Comparison of ENCODE assay signal across 8 cellular contexts in genomic region chr2:173990970-173991819, GRCh38. TPM values are rescaled to one million over a fixed set of nuclear protein-coding genes. Genes with fewer than 3 reads are reported as not detected.
DNase-seq lines count a peak whose midpoint lies in the region; ATAC-seq, FAIRE-seq and TF ChIP-seq lines count a peak whose summit lies in the region.

No MANE protein-coding gene starts in this region.

- H3K36me3 ChIP-seq in esophagus (ENCODE audit: control insufficient read depth in 2 of 2, insufficient read depth in 2 of 2, low read length in 1 of 2): no peaks in the 10 kb centered on the region
- H3K36me3 ChIP-seq in pancreas: no peaks in the 10 kb centered on the region

- H3K4me3 ChIP-seq in AG10803 (ENCODE audit: low read length): peak overlapping the region; percentile 17; the same call in 1 of the 2 replicates
- H3K4me3 ChIP-seq in esophagus (ENCODE audit: low read depth in 1 of 2, low read length in 2 of 2): no peak overlapping the region
- H3K4me3 ChIP-seq in pancreas: no peak overlapping the region

- 13 to 25% methylated on average over 13 of the region's 13 CpGs for WGBS in esophagus, 2 donors
- 19 to 21% methylated on average over 13 of the region's 13 CpGs for WGBS in pancreas, 2 donors

- no peak for FAIRE-seq in pancreas (lab: Jason Lieb, UNC)

- H3K9me3 ChIP-seq in esophagus (ENCODE audit: control insufficient read depth in 2 of 2, insufficient read depth in 1 of 2, low read depth in 1 of 2, low read length in 1 of 2) (no peaks in the 10 kb centered on the region), pancreas (no peaks in the 10 kb centered on the region)

- intact Hi-C loops in pancreas (cut with DNase I): no loop called here

- H3K27me3 ChIP-seq in esophagus (ENCODE audit: control insufficient read depth in 1 of 2, insufficient read depth in 2 of 2, low read length in 2 of 2): no peaks in the 10 kb centered on the region
- H3K27me3 ChIP-seq in pancreas: no peaks in the 10 kb centered on the region

- TF ChIP-seq CTCF in AG10803 (conservative IDR thresholded peaks at IDR 0.05; ENCODE audit: low read length) (no peak), pancreas (IDR thresholded peaks at IDR 0.05) (no peak)

- ATAC-seq in GM19463 (IDR thresholded peaks at IDR 0.05; ENCODE audit: unreplicated experiment) (peak; percentile 74), pancreas (peak; percentile 75 to 93 (median 90))

- H3K4me1 ChIP-seq in esophagus (ENCODE audit: control insufficient read depth in 2 of 2, insufficient read depth in 2 of 2, low read length in 1 of 2): peaks cover 0 to 10% of the 10 kb centered on the region in 2 donors
- peaks cover under 1 to 20% (median 12%) of the 10 kb centered on the region in 3 donors for H3K4me1 ChIP-seq in pancreas

- H3K27ac ChIP-seq in esophagus (ENCODE audit: low read depth in 2 of 2, low read length in 1 of 2) (peak overlapping the region; percentile 75 to 77), pancreas (peak overlapping the region in 2 of 4 donors; percentile 30 to 64)

- DNase-seq in AG10803 (ENCODE audit: low read depth): peak; percentile 87
- peak; percentile 25 for DNase-seq in NAMALWA (ENCODE audit: low spot score)
- DNase-seq in pancreas: peak; percentile 56 to 74 (median 72)
- no peak for DNase-seq in NCI-H1417 (lab: John Stamatoyannopoulos, UW)
- DNase-seq in Kasumi-1 (lab: John Stamatoyannopoulos, UW): no peak
- no peak for DNase-seq in activated CD4-positive, alpha-beta T cell treated with anti-CD3 and anti-CD28 coated beads, Interleukin-2, amount 50 U/mL, for 1 hour

RNA-seq across cellular contexts. Expression of gene SP3, which starts 26.0 kb away (rescaled TPM):
- 10 to 100 TPM; 11.9 to 17.7 TPM for polyA plus RNA-seq in esophagus
- total RNA-seq in pancreas: 10 to 100 TPM; 21.1 to 48.0 (median 29.0) TPM
- polyA plus RNA-seq in pancreas: 10 to 100 TPM in 1 of 2 donors, 1 to 10 TPM in 1; 5.6 to 16.6 TPM

Comparison
In these comparisons a context has a peak if more than half of its experiments do, and no peak if none do; other contexts are left out.
1. DNase-seq: peak in AG10803 (single experiment), NAMALWA (single experiment) and pancreas (6 of 6); none in NCI-H1417 (0 of 3), Kasumi-1 (0 of 2) and activated CD4-positive, alpha-beta T cell treated with anti-CD3 and anti-CD28 coated beads, Interleukin-2, amount 50 U/mL, for 1 hour (single experiment).